ENCODE assay signal across 21 cellular contexts in the genomic region with DNA sequence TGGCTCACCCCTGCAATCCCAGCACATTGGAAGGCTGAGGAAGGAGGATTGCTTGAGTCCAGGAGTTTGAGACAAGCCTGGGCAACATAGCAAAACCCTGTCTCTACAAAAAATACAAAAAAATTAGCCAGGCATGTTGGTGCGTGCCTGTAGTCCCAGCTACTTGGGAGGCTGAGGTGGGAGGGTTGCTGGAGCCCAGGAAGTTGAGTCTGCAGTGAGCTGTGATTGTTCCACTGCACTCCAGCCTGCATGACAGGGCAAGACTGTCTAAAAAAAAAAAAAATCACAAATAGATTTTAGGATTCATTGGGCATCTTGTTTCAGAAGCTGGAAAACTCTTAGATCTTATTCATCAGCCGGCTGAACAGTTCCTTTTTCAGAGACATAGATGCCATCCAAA. TPM values are rescaled to one million over a fixed set of nuclear protein-coding genes. Genes with fewer than 3 reads are reported as not detected.
"Had no signal": no experiment of that assay in that cellular context is flagged by ENCODE, and none has a peak within 500 bp of the region (broad histone marks: within the 10 kb centered on the region; RNA-seq: fewer than 3 reads in every experiment).

No MANE protein-coding gene starts in this region.

RNA-seq across cellular contexts. Expression of a gene that starts 25.4 kb away (rescaled TPM):
- total RNA-seq: activated CD4-positive, alpha-beta memory T cell treated with anti-CD3 and anti-CD28 coated beads for 36 hours; activated CD4-positive, alpha-beta T cell treated with anti-CD3 and anti-CD28 coated beads for 36 hours; activated CD4-positive, alpha-beta T cell treated with anti-CD3 and anti-CD28 coated beads, Interleukin-2, amount 10 ng/mL, durations not matched to agents 24 days and 14 days; activated CD8-positive, alpha-beta memory T cell treated with anti-CD3 and anti-CD28 coated beads for 36 hours; activated CD8-positive, alpha-beta memory T cell treated with anti-CD3 and anti-CD28 coated beads, Interleukin-2, amount 10 ng/mL, durations not matched to agents 7 days and 5 days; activated CD8-positive, alpha-beta T cell treated with anti-CD3 and anti-CD28 coated beads, Interleukin-2, amount 10 ng/mL, durations not matched to agents 7 days and 5 days; activated naive CD4-positive, alpha-beta T cell treated with anti-CD3 and anti-CD28 coated beads for 36 hours; activated naive CD8-positive, alpha-beta T cell treated with anti-CD3 and anti-CD28 coated beads for 36 hours; activated T-helper 1 cell treated with anti-CD3 and anti-CD28 coated beads, Interleukin-12 subunit alpha, Interleukin-12 subunit beta, Interleukin-2, Interleukin-4 antibody, amounts not matched to agents 30 ng/mL and 10 ng/mL and 1 ng/mL, durations not matched to agents 14 hours and 24 hours and 36 hours; activated T-helper 2 cell treated with anti-CD3 and anti-CD28 coated beads, Interferon-gamma antibody, Interleukin-2, Interleukin-4, amounts not matched to agents 10 μg/mL and 5 μg/mL and 100 μg/mL, durations not matched to agents 14 hours and 24 hours and 36 hours; adrenal gland; aorta; body of pancreas; cardiac muscle cell; colonic mucosa; dermis microvascular lymphatic vessel endothelial cell; endothelial cell of umbilical vein; gastroesophageal sphincter; glomerular endothelial cell; heart right ventricle; T-helper 17 cell had no signal
- polyA plus RNA-seq: adrenal gland, aorta, cardiac muscle cell, endothelial cell of umbilical vein, heart right ventricle had no signal
